Comparison of ENCODE assay signal across 18 cellular contexts in the genomic region with DNA sequence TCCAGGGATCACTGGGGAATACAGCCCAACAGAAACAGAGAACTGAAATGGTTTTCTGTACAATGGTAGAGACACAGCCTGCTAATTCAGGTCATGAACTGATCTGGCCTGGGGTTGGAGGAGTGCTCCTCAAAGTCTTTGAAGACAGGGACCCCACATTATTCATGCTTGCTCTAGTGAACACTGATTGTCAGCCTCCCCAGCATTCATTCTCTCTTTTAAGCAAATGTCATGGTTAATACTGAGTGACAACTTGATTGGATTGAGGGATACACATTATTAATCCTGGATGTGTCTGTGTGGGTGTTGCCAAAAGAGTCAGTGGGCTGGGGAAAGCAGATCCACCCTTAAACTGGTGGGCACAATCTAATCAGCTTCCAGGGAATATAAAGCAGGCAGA.
DNase-seq lines count a peak whose midpoint lies in the region; TF ChIP-seq lines count a peak whose summit lies in the region.
"Had no signal": no experiment of that assay in that cellular context is flagged by ENCODE, and none has a peak within 500 bp of the region (broad histone marks: within the 10 kb centered on the region; RNA-seq: fewer than 3 reads in every experiment).

No MANE protein-coding gene starts in this region.

- CTCF ChIA-PET in MCF 10A (lab: Yijun Ruan, JAX), result no interaction called here

- no peaks in the 10 kb centered on the region for H3K79me2 ChIP-seq in osteoblast (ENCODE audit: insufficient read depth, low read length)

- TF ChIP-seq POLR2A in suprapubic skin (IDR thresholded peaks at IDR 0.05), result no peak

- H3K4me1 ChIP-seq in osteoblast (ENCODE audit: insufficient read depth, low read length), result no peaks in the 10 kb centered on the region
- no peaks in the 10 kb centered on the region for H3K4me1 ChIP-seq in suprapubic skin
- H3K4me1 ChIP-seq: A549; BLaER1 treated with 17β-estradiol and CSF1 and Interleukin-3, amounts not matched to agents 10 nM and 100 nM; Caco-2 had no signal

- no peak overlapping the region for H3K4me3 Mint-ChIP-seq in MCF 10A (ENCODE audit: unreplicated experiment)
- H3K4me3 Mint-ChIP-seq: B cell; CD4-positive, alpha-beta T cell; CD8-positive, alpha-beta T cell had no signal

- H3K27ac ChIP-seq in osteoblast (ENCODE audit: low read depth, low read length) (no peak overlapping the region), suprapubic skin (no peak overlapping the region)
- H3K27ac ChIP-seq: 22Rv1; A549; BLaER1 treated with 17β-estradiol and CSF1 and Interleukin-3, amounts not matched to agents 10 nM and 100 nM; C4-2B had no signal

- peaks cover 11% of the 10 kb centered on the region for H3K9me3 Mint-ChIP-seq in MCF 10A (ENCODE audit: unreplicated experiment)

- no peak for TF ChIP-seq EP300 in suprapubic skin (IDR thresholded peaks at IDR 0.05)

- H3K4me1 Mint-ChIP-seq in MCF 10A (ENCODE audit: insufficient read depth, unreplicated experiment), result peaks cover 10% of the 10 kb centered on the region
- H3K4me1 Mint-ChIP-seq: B cell had no signal

- no peak overlapping the region for H3K4me2 ChIP-seq in osteoblast (ENCODE audit: insufficient read depth, low read length)
- H3K4me2 ChIP-seq: A549; BLaER1 treated with 17β-estradiol and CSF1 and Interleukin-3, amounts not matched to agents 10 nM and 100 nM had no signal

- H3K27ac Mint-ChIP-seq in MCF 10A (ENCODE audit: low read depth, unreplicated experiment), result no peak overlapping the region
- H3K27ac Mint-ChIP-seq: B cell; CD4-positive, alpha-beta T cell; CD8-positive, alpha-beta T cell had no signal

- H3K27me3 ChIP-seq in osteoblast (ENCODE audit: insufficient read depth, low read length) (no peaks in the 10 kb centered on the region), suprapubic skin (peaks cover 13% of the 10 kb centered on the region)
- H3K27me3 ChIP-seq: BLaER1 treated with 17β-estradiol and CSF1 and Interleukin-3, amounts not matched to agents 10 nM and 100 nM had no signal

- intact Hi-C loops in MCF 10A (cut with micrococcal nuclease), result no loop called here

- H2AFZ ChIP-seq in osteoblast (ENCODE audit: low read length), result no peak overlapping the region

- H3K36me3 Mint-ChIP-seq in MCF 10A (ENCODE audit: insufficient read depth, unreplicated experiment), result no peaks in the 10 kb centered on the region
- H3K36me3 Mint-ChIP-seq: CD8-positive, alpha-beta T cell had no signal

- DNase-seq in NCI-H82 (lab: John Stamatoyannopoulos, UW) (peak; percentile 84), islet precursor cell (peak; percentile 17), osteoblast (ENCODE audit: insufficient read length, low spot score, missing footprints) (peak; percentile 18), suprapubic skin (ENCODE audit: low spot score in 2 of 2) (no peak), T-helper 2 cell (no peak), MCF 10A (ENCODE audit: unreplicated experiment) (no peak)
- DNase-seq: AML-193; Caco-2; Calu3; CD4-positive, alpha-beta T cell; CD8-positive, alpha-beta T cell; DMS79 treated with DMSO at 0.1 percent for 48 hours; GF-D8 had no signal

- no peak for TF ChIP-seq CTCF in osteoblast (IDR thresholded peaks at IDR 0.05; ENCODE audit: extremely low read depth, low read depth, low read length)
- TF ChIP-seq CTCF in suprapubic skin (IDR thresholded peaks at IDR 0.05), result no peak
- no peak for TF ChIP-seq CTCF in MCF 10A (IDR thresholded peaks at IDR 0.05; ENCODE audit: unreplicated experiment)

- no peak overlapping the region for H3K4me3 ChIP-seq in osteoblast (ENCODE audit: insufficient read depth, low read length)
- no peak overlapping the region for H3K4me3 ChIP-seq in suprapubic skin
- H3K4me3 ChIP-seq: A549; BLaER1 treated with 17β-estradiol and CSF1 and Interleukin-3, amounts not matched to agents 10 nM and 100 nM had no signal

- no TSS peak for BruUV-seq in MCF 10A (replicated peaks; lab: Mats Ljungman, UMichigan)

- POLR2A ChIA-PET in MCF 10A (lab: Yijun Ruan, JAX), result no interaction called here

- no peaks in the 10 kb centered on the region for H3K9me3 ChIP-seq in osteoblast (ENCODE audit: low read depth, low read length)
- peaks cover 5% of the 10 kb centered on the region for H3K9me3 ChIP-seq in suprapubic skin
- H3K9me3 ChIP-seq: Caco-2 had no signal

- H3K36me3 ChIP-seq in osteoblast (ENCODE audit: insufficient read depth, low read length), result no peaks in the 10 kb centered on the region
- H3K36me3 ChIP-seq in suprapubic skin, result no peaks in the 10 kb centered on the region
- H3K36me3 ChIP-seq: BLaER1 treated with 17β-estradiol and CSF1 and Interleukin-3, amounts not matched to agents 10 nM and 100 nM had no signal

- H4K20me1 ChIP-seq in osteoblast (ENCODE audit: insufficient read depth, low read length), result no peaks in the 10 kb centered on the region
- H4K20me1 ChIP-seq: BLaER1 treated with 17β-estradiol and CSF1 and Interleukin-3, amounts not matched to agents 10 nM and 100 nM had no signal

- peaks cover 13% of the 10 kb centered on the region for H3K27me3 Mint-ChIP-seq in MCF 10A (ENCODE audit: insufficient read depth, unreplicated experiment)
- H3K27me3 Mint-ChIP-seq: CD4-positive, alpha-beta T cell had no signal

Comparison
In these comparisons a context has a peak if more than half of its experiments do, and no peak if none do; other contexts are left out.
1. DNase-seq: peak in NCI-H82 (single experiment), islet precursor cell (single experiment) and osteoblast (single experiment); none in suprapubic skin (0 of 2), T-helper 2 cell (0 of 5) and MCF 10A (single experiment).